13 cellular contexts compared by ENCODE assay signal in the genomic region with DNA sequence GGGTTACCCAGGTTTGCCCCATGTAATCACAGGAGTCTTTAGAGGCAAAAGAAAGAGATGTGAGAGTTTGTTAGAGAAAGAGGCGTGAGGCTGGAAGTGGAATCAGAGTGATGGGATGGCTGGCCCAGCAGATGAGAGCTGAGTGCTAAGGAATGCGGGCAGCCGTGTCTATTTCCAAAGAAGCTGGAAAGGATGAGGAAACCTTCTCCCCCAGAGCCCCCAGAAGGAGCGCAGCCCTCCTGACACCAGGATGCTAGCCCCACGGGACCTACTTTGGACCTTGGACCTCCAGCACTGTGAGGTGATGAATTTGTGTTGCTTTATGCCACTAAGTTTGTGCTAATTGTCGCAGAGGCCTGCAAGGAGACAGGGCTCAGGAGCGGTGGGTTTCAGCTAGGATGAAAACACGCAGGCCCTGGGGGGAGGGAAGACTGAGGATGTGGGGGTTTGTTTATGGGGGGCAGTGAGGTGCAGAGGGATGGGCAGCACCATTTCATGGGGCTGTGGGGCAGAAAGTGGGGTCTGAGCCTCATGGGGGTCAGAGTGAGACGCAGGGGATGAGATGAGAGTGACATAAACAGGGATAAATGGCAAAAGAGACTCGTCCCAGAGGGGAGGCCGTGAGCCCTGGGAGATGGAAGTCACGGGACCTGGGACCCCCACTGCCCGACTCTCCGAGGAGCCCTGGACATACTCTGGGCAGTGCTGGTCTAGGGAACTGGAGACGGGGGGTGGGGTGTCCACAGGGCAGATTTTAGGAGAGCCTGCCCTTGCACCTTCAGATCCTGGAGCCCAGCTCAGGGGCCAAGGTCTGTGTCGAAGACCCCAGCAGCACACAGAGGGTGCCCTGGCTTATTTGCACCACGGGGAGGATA.
"Had no signal": no experiment of that assay in that cellular context is flagged by ENCODE, and none has a peak within 500 bp of the region (broad histone marks: within the 10 kb centered on the region; RNA-seq: fewer than 3 reads in every experiment).

No MANE protein-coding gene starts in this region.

- H3K27ac Mint-ChIP-seq: activated naive CD8-positive, alpha-beta T cell treated with anti-CD3 and anti-CD28 coated beads for 36 hours; WTC11 had no signal

- H3K4me1 ChIP-seq: breast epithelium had no signal

- ATAC-seq: naive thymus-derived CD4-positive, alpha-beta T cell; stimulated activated effector memory CD8-positive, alpha-beta T cell treated with anti-CD3 and anti-CD28 coated beads, Interleukin-12 subunit alpha, Interleukin-12 subunit beta, amount 100 ng/mL, for 72 hours had no signal

- H3K27ac ChIP-seq: breast epithelium, tibial nerve had no signal

- DNase-seq: activated CD4-positive, alpha-beta T cell treated with anti-CD3 and anti-CD28 coated beads for 48 hours; activated gamma-delta T cell treated with Interleukin-2 at 50 U/mL for 16 hours; activated naive CD8-positive, alpha-beta T cell treated with anti-CD3 and anti-CD28 coated beads for 36 hours; foreskin melanocyte; head of caudate nucleus; naive thymus-derived CD4-positive, alpha-beta T cell; nucleus accumbens had no signal

- H3K4me2 ChIP-seq: smooth muscle cell had no signal

- H3K36me3 ChIP-seq: breast epithelium, right atrium auricular region, tibial nerve had no signal

- H3K4me3 Mint-ChIP-seq: activated naive CD8-positive, alpha-beta T cell treated with anti-CD3 and anti-CD28 coated beads for 36 hours; naive thymus-derived CD4-positive, alpha-beta T cell; stimulated activated effector memory CD8-positive, alpha-beta T cell treated with anti-CD3 and anti-CD28 coated beads, Interleukin-12 subunit alpha, Interleukin-12 subunit beta, amount 100 ng/mL, for 72 hours; WTC11 had no signal

- H3K36me3 Mint-ChIP-seq: WTC11 had no signal

- H3K9me3 Mint-ChIP-seq: activated naive CD8-positive, alpha-beta T cell treated with anti-CD3 and anti-CD28 coated beads for 36 hours; naive thymus-derived CD4-positive, alpha-beta T cell; stimulated activated effector memory CD8-positive, alpha-beta T cell treated with anti-CD3 and anti-CD28 coated beads, Interleukin-12 subunit alpha, Interleukin-12 subunit beta, amount 100 ng/mL, for 72 hours; WTC11 had no signal

- H3K27me3 Mint-ChIP-seq: activated naive CD8-positive, alpha-beta T cell treated with anti-CD3 and anti-CD28 coated beads for 36 hours; naive thymus-derived CD4-positive, alpha-beta T cell had no signal

- H3K9me3 ChIP-seq: breast epithelium, right atrium auricular region, tibial nerve had no signal

- H3K4me3 ChIP-seq: breast epithelium, right atrium auricular region, smooth muscle cell, tibial nerve had no signal

- H3K27me3 ChIP-seq: breast epithelium, right atrium auricular region, tibial nerve had no signal
